ENCODE assay signal across 8 cellular contexts in genomic region chr11:77819921-77820564, GRCh38. TPM values are rescaled to one million over a fixed set of nuclear protein-coding genes. Genes with fewer than 3 reads are reported as not detected.
DNase-seq lines count a peak whose midpoint lies in the region; ATAC-seq, FAIRE-seq and TF ChIP-seq lines count a peak whose summit lies in the region.

No MANE protein-coding gene starts in this region.

- peaks cover 58% of the 10 kb centered on the region for H3K79me2 ChIP-seq in K562 (ENCODE audit: control insufficient read depth, insufficient read depth, low read length)

- in situ Hi-C loops in K562 (cut with MboI) = no loop called here

- BruUV-seq in K562 (replicated peaks; lab: Mats Ljungman, UMichigan) = no TSS peak

- FAIRE-seq in K562 (lab: Jason Lieb, UNC) = peak; percentile 71

- H3K9me3 ChIP-seq in K562 (replicated peaks; ENCODE audit: control insufficient read depth, insufficient read depth, low read depth, low read length) = peaks cover under 1% of the 10 kb centered on the region; the same call in 1 of the 2 replicates

- TF ChIP-seq POLR2A in K562 (conservative IDR thresholded peaks at IDR 0.05) = no peak

- intact Hi-C loops in K562 (cut with micrococcal nuclease) = loop anchor here (1.0 to 5.0 kb wide), 4 partner anchors 41 to 227 kb away; partner anchors contain the start of genes CLNS1A and INTS4

- H4K20me1 ChIP-seq in K562 (replicated peaks; ENCODE audit: control insufficient read depth, insufficient read depth, low read length) = peaks cover 10% of the 10 kb centered on the region

- POLR2A ChIA-PET in K562 (lab: Yijun Ruan, JAX) = interaction anchor here (1.2 kb wide), 1 partner anchor 175 kb away, joined by 5 read pairs; the partner anchor contains the start of gene INTS4

- no peak for TF ChIP-seq CTCF in GM20000 (IDR thresholded peaks at IDR 0.05; ENCODE audit: extremely low read depth, missing control alignments)
- TF ChIP-seq CTCF in K562 (IDR thresholded peaks at IDR 0.05 in 2 of 3, conservative IDR thresholded peaks at IDR 0.05 in 1 of 3; ENCODE audit: insufficient read depth in 2 of 3, low read depth in 1 of 3, low read length in 3 of 3) = no peak

- no peaks in the 10 kb centered on the region for H3K9me1 ChIP-seq in K562 (ENCODE audit: control insufficient read depth, insufficient read depth, low read length)

- peak overlapping the region; percentile 89 for H2AFZ ChIP-seq in K562 (ENCODE audit: low read depth, low read length)

- H3K9ac ChIP-seq in K562 (ENCODE audit: insufficient read depth in 1 of 2, low read depth in 2 of 2, low read length in 2 of 2) = peak overlapping the region; percentile 91 to 97

- TF ChIP-seq EP300 in K562 (IDR thresholded peaks at IDR 0.05; ENCODE audit: low read length) = no peak

- WGBS in K562 (ENCODE audit: insufficient coverage, low coverage, missing lambda C conversion rate) = under 1% methylated on average over 20 of the region's 55 CpGs

- CTCF ChIA-PET in K562 (lab: Yijun Ruan, JAX; ENCODE audit: low intra/inter-chr PET ratio) = no interaction called here

- peak; percentile 78 for ATAC-seq in K562

- H3K4me1 ChIP-seq in K562 (replicated peaks in 1 of 2; ENCODE audit: control insufficient read depth in 2 of 2, insufficient read depth in 2 of 2, low read length in 2 of 2) = peaks cover 12 to 22% of the 10 kb centered on the region in 2 experiments; a peak in 4 of 5 replicates

- H3K27ac ChIP-seq in K562 (ENCODE audit: extremely low read depth, low read depth, low read length) = peak overlapping the region; percentile 92

- H3K27me3 ChIP-seq in K562 (ENCODE audit: control insufficient read depth in 2 of 2, insufficient read depth in 2 of 2, low read length in 2 of 2) = no peaks in the 10 kb centered on the region

- H3K4me2 ChIP-seq in K562 (ENCODE audit: insufficient read depth, low read length) = peak overlapping the region; percentile 98

- no peak for TF ChIP-seq RAD21 in K562 (CRISPR knock-in tag; conservative IDR thresholded peaks at IDR 0.05 in 1 of 2, IDR thresholded peaks at IDR 0.05 in 1 of 2)

- DNase-seq in COLO668 (lab: John Stamatoyannopoulos, UW; ENCODE audit: unreplicated experiment) (peak; percentile 59), GM20000 (ENCODE audit: low spot score) (peak; percentile 40), HPDE6-E6E7 (ENCODE audit: extremely low spot score) (peak; percentile 26), T-helper 1 cell (peak; percentile 23 to 31 (median 26)), K562 (ENCODE audit: extremely low read depth in 1 of 4, low spot score in 3 of 4) (peak; percentile 79 to 93 (median 84)), iPS-NIHi7 (ENCODE audit: extremely low spot score) (peak; percentile 67), GM19240 (ENCODE audit: insufficient read length, low spot score) (no peak)
- DNase-seq in stimulated activated CD4-positive, alpha-beta T cell treated with anti-CD3 and anti-CD28 coated beads, Interleukin-12 subunit alpha, Interleukin-12 subunit beta, amount 100 ng/mL, for 24 hours (ENCODE audit: low read depth in 2 of 2) = peak; percentile 10 to 12

- H3K4me3 ChIP-seq in K562 = peak overlapping the region; percentile 97

- H3K36me3 ChIP-seq in K562 (ENCODE audit: control insufficient read depth, insufficient read depth, low read length) = peaks cover 16% of the 10 kb centered on the region; the same call in 2 of the 3 replicates

TF ChIP-seq in K562, 482 proteins besides CTCF, POLR2A, EP300 and RAD21 (continues in another document):
- TF ChIP-seq RBM22 (IDR thresholded peaks at IDR 0.05; ENCODE audit: low read depth, low read length, poor library complexity, severe bottlenecking) (peak; percentile 27), ZNF165 (CRISPR knock-in tag; IDR thresholded peaks at IDR 0.05; ENCODE audit: borderline replicate concordance) (no peak), CBX1 (IDR thresholded peaks at IDR 0.05; ENCODE audit: low read depth) (no peak), PCBP1 (IDR thresholded peaks at IDR 0.05; ENCODE audit: low read depth, low read length, poor library complexity, severe bottlenecking) (peak; percentile 73), ZBTB1 (CRISPR knock-in tag; IDR thresholded peaks at IDR 0.05; ENCODE audit: borderline replicate concordance, low read depth) (peak; percentile 65; the same call in 1 of the 2 replicates), STAT5B (CRISPR knock-in tag; IDR thresholded peaks at IDR 0.05) (no peak), DMBX1 (CRISPR knock-in tag; IDR thresholded peaks at IDR 0.05; ENCODE audit: borderline replicate concordance) (no peak), KLF13 (tag; IDR thresholded peaks at IDR 0.05; ENCODE audit: borderline replicate concordance, low read depth) (no peak; the same call in 1 of the 2 replicates), NELFE (IDR thresholded peaks at IDR 0.05; ENCODE audit: insufficient read depth, insufficient read length) (no peak), UBTF (IDR thresholded peaks at IDR 0.05; ENCODE audit: borderline replicate concordance in 1 of 2, low read depth in 2 of 2, low read length in 2 of 2) (peak in 1 of 2 experiments; percentile 69; a peak in 2 of 4 replicates), ZNF668 (CRISPR knock-in tag; IDR thresholded peaks at IDR 0.05) (no peak), ZNF263 (CRISPR knock-in tag; IDR thresholded peaks at IDR 0.05; ENCODE audit: borderline replicate concordance) (peak; percentile 93), MIER1 (IDR thresholded peaks at IDR 0.05; ENCODE audit: low read depth) (0 out of 2 replicates have a peak, but pooled peaks have one; percentile 4), KAT7 (CRISPR knock-in tag; IDR thresholded peaks at IDR 0.05; ENCODE audit: borderline replicate concordance) (peak; percentile 70; the same call in 1 of the 2 replicates)

RNA-seq across cellular contexts. Expression of gene RSF1, which starts 0.5 kb away (rescaled TPM):
- total RNA-seq in K562 (2011; cell fraction: chromatin; rRNA removed; ENCODE audit: low replicate concordance) = 47.1 and 111 TPM in 2 replicates
- 16.2 and 22.8 TPM in 2 replicates for total RNA-seq in K562 (2011; cell fraction: nucleolus; rRNA removed)
- 55.4 and 88.9 TPM in 2 replicates for total RNA-seq in K562 (2011; cell fraction: nucleoplasm; rRNA removed)
- total RNA-seq in K562 (2014; rRNA removed) (34.7 and 45.5 TPM in 2 replicates), K562 (2014; rRNA removed; fragmentation: Illumina TruSeq; extraction: Trizol) (43.0 and 52.8 TPM in 2 replicates), K562 (2015; rRNA removed; fragmentation: Illumina TruSeq; extraction: Trizol) (34.5 and 42.8 TPM in 2 replicates), K562 (2021) (37.3 and 53.1 TPM in 2 replicates)
- polyA plus RNA-seq in K562 (2011; rRNA removed) (25.2 and 26.3 TPM in 2 replicates), K562 (2014; fragmentation: Illumina TruSeq; extraction: Trizol) (59.2 and 63.6 TPM in 2 replicates), K562 (2014; fragmentation: Nextera tagmentation; extraction: Ambion mirVana) (10 to 100 TPM in 1 of 2 experiments, 1 to 10 TPM in 1; 9.7 to 14.4 TPM), K562 (2014; rRNA removed) (24.1 and 33.0 TPM in 2 replicates)
- 7.2 and 13.6 TPM in 2 replicates for polyA plus RNA-seq in K562 (2011; cell fraction: cytosol; rRNA removed)
- polyA plus RNA-seq in K562 (2011; cell fraction: nucleus; rRNA removed) = 26.3 and 32.7 TPM in 2 replicates
- 24.0 and 42.9 TPM in 2 replicates for polyA plus RNA-seq in K562 (2012)
- 67.6 and 88.5 TPM in 2 replicates for polyA minus RNA-seq in K562 (2011; rRNA and poly(A)+ RNA removed)
- 26.3 and 33.4 TPM in 2 replicates for polyA minus RNA-seq in K562 (2011; cell fraction: cytosol; rRNA and poly(A)+ RNA removed)
- 16.0 and 39.0 TPM in 2 replicates for polyA minus RNA-seq in K562 (2011; cell fraction: nucleus; rRNA and poly(A)+ RNA removed)

RNA-seq across cellular contexts. Expression of gene AAMDC, which starts 0.9 kb away (rescaled TPM):
- total RNA-seq in K562 (2011; cell fraction: chromatin; rRNA removed; ENCODE audit: low replicate concordance) = 5.2 TPM in 2 replicates
- 2.2 and 4.8 TPM in 2 replicates for total RNA-seq in K562 (2011; cell fraction: nucleolus; rRNA removed)
- 4.5 and 6.7 TPM in 2 replicates for total RNA-seq in K562 (2011; cell fraction: nucleoplasm; rRNA removed)
- 12.4 and 13.7 TPM in 2 replicates for total RNA-seq in K562 (2014; rRNA removed)
- total RNA-seq in K562 (2014; rRNA removed; fragmentation: Illumina TruSeq; extraction: Trizol) = 16.7 and 18.4 TPM in 2 replicates
- 13.8 and 14.5 TPM in 2 replicates for total RNA-seq in K562 (2015; rRNA removed; fragmentation: Illumina TruSeq; extraction: Trizol)
- 10.4 and 10.6 TPM in 2 replicates for total RNA-seq in K562 (2021)
- polyA plus RNA-seq in K562 (2011; rRNA removed) = 14.3 and 15.6 TPM in 2 replicates
- 3.4 and 12.8 TPM in 2 replicates for polyA plus RNA-seq in K562 (2011; cell fraction: cytosol; rRNA removed)
- 4.1 and 5.8 TPM in 2 replicates for polyA plus RNA-seq in K562 (2011; cell fraction: nucleus; rRNA removed)
- 28.7 and 40.3 TPM in 2 replicates for polyA plus RNA-seq in K562 (2012)
- 10.8 and 13.9 TPM in 2 replicates for polyA plus RNA-seq in K562 (2014; fragmentation: Illumina TruSeq; extraction: Trizol)
- polyA plus RNA-seq in K562 (2014; fragmentation: Nextera tagmentation; extraction: Ambion mirVana) = 10 to 100 TPM; 37.5 to 40.6 TPM
- 11.9 and 17.0 TPM in 2 replicates for polyA plus RNA-seq in K562 (2014; rRNA removed)
- 9.5 and 11.2 TPM in 2 replicates for polyA minus RNA-seq in K562 (2011; rRNA and poly(A)+ RNA removed)
- 2.7 and 5.7 TPM in 2 replicates for polyA minus RNA-seq in K562 (2011; cell fraction: cytosol; rRNA and poly(A)+ RNA removed)
- 2.8 and 4.7 TPM in 2 replicates for polyA minus RNA-seq in K562 (2011; cell fraction: nucleus; rRNA and poly(A)+ RNA removed)
